33 cellular contexts compared by ENCODE assay signal in genomic region chr12:125515887-125516286, GRCh38.
"Had no signal": no experiment of that assay in that cellular context is flagged by ENCODE, and none has a peak within 500 bp of the region (broad histone marks: within the 10 kb centered on the region; RNA-seq: fewer than 3 reads in every experiment).

No MANE protein-coding gene starts in this region.

- H3K4me3 ChIP-seq: adrenal gland, body of pancreas, breast epithelium had no signal

- H3K9me3 ChIP-seq: adrenal gland, body of pancreas, breast epithelium had no signal

- FAIRE-seq: astrocyte, TTC549 had no signal

- H3K36me3 ChIP-seq: adrenal gland, brain microvascular endothelial cell, breast epithelium had no signal

- DNase-seq: activated B cell treated with CpG ODN at 0.5 μM for 24 hours; activated CD4-positive, alpha-beta memory T cell treated with anti-CD3 and anti-CD28 coated beads for 36 hours; activated CD4-positive, alpha-beta T cell treated with anti-CD3 and anti-CD28 coated beads for 4 hours; activated CD4-positive, alpha-beta T cell treated with anti-CD3 and anti-CD28 coated beads, Interleukin-2, amount 10 ng/mL, durations not matched to agents 24 days and 14 days; activated CD4-positive, alpha-beta T cell treated with anti-CD3 and anti-CD28 coated beads, Interleukin-2, amount 50 U/mL, for 1 hour; activated CD4-positive, alpha-beta T cell treated with anti-CD3 and anti-CD28 coated beads, Interleukin-2, amount 50 U/mL, for 4 hours; activated CD4-positive, CD25-positive, alpha-beta regulatory T cell treated with anti-CD3 and anti-CD28 coated beads, Interleukin-2, amount 50 U/mL, for 72 hours; activated CD8-positive, alpha-beta memory T cell treated with anti-CD3 and anti-CD28 coated beads, Interleukin-2, amount 50 U/mL, for 4 hours; activated CD8-positive, alpha-beta T cell treated with anti-CD3 and anti-CD28 coated beads for 36 hours; activated effector memory CD4-positive, alpha-beta T cell treated with anti-CD3 and anti-CD28 coated beads, Interleukin-2, amount 50 U/mL, for 16 hours; activated gamma-delta T cell treated with Interleukin-2 at 50 U/mL for 16 hours; activated naive CD4-positive, alpha-beta T cell; activated naive CD4-positive, alpha-beta T cell treated with anti-CD3 and anti-CD28 coated beads for 36 hours; activated naive CD4-positive, alpha-beta T cell treated with anti-CD3 and anti-CD28 coated beads, Interleukin-2, amount 50 U/mL, for 16 hours; activated naive CD8-positive, alpha-beta T cell treated with anti-CD3 and anti-CD28 coated beads for 36 hours; activated T-cell treated with anti-CD3 and anti-CD28 coated beads for 4 hours; activated T-cell treated with anti-CD3 and anti-CD28 coated beads, Interleukin-2, amount 50 U/mL, for 1 hour; activated T-cell treated with anti-CD3 and anti-CD28 coated beads, Interleukin-2, amount 50 U/mL, for 4 hours; activated T-cell treated with anti-CD3 and anti-CD28 coated beads, Interleukin-2, amount 50 U/mL, for 72 hours; adrenal gland; amniotic stem cell; aorta; body of pancreas; brain microvascular endothelial cell; central memory CD4-positive, alpha-beta T cell; T-helper 2 cell; T-helper 9 cell had no signal

- H3K27ac ChIP-seq: adrenal gland, body of pancreas, brain microvascular endothelial cell, breast epithelium, VCaP had no signal

- H3K4me1 ChIP-seq: adrenal gland, breast epithelium had no signal

- H3K27me3 ChIP-seq: adrenal gland, body of pancreas, brain microvascular endothelial cell, breast epithelium had no signal

- ATAC-seq: activated CD8-positive, alpha-beta T cell treated with anti-CD3 and anti-CD28 coated beads for 36 hours; activated naive CD4-positive, alpha-beta T cell treated with anti-CD3 and anti-CD28 coated beads, Interleukin-2, amount 50 U/mL, for 72 hours; activated T-cell treated with anti-CD3 and anti-CD28 coated beads, Interleukin-2, amount 50 U/mL, for 4 hours; activated T-cell treated with anti-CD3 and anti-CD28 coated beads, Interleukin-2, amount 50 U/mL, for 72 hours; activated T-helper 17 cell treated with anti-CD3 and anti-CD28 coated beads, Interleukin-2, amount 50 U/mL, for 72 hours; body of pancreas had no signal
